Comparison of ENCODE assay signal across 12 cellular contexts in genomic region chr7:129940329-129940728, GRCh38.
"Had no signal": no experiment of that assay in that cellular context is flagged by ENCODE, and none has a peak within 500 bp of the region (broad histone marks: within the 10 kb centered on the region; RNA-seq: fewer than 3 reads in every experiment).

No MANE protein-coding gene starts in this region.

- H3K36me3 ChIP-seq: suprapubic skin had no signal

- ATAC-seq: esophagus mucosa, gastroesophageal sphincter had no signal

- H3K4me1 ChIP-seq: suprapubic skin had no signal

- H3K9me3 ChIP-seq: gastroesophageal sphincter, suprapubic skin had no signal

- DNase-seq: activated CD4-positive, alpha-beta memory T cell treated with anti-CD3 and anti-CD28 coated beads for 36 hours; activated CD4-positive, alpha-beta T cell treated with anti-CD3 and anti-CD28 coated beads for 4 hours; activated naive CD4-positive, alpha-beta T cell treated with anti-CD3 and anti-CD28 coated beads for 36 hours; activated T-cell treated with anti-CD3 and anti-CD28 coated beads, Interleukin-2, amount 50 U/mL, for 24 hours; cortex of kidney; midbrain; SW 1271; trophoblast cell had no signal

- H3K27ac ChIP-seq: gastroesophageal sphincter, suprapubic skin had no signal

- H3K4me3 ChIP-seq: gastroesophageal sphincter, lung, suprapubic skin had no signal
